Comparison of ENCODE assay signal across 25 cellular contexts in the genomic region with DNA sequence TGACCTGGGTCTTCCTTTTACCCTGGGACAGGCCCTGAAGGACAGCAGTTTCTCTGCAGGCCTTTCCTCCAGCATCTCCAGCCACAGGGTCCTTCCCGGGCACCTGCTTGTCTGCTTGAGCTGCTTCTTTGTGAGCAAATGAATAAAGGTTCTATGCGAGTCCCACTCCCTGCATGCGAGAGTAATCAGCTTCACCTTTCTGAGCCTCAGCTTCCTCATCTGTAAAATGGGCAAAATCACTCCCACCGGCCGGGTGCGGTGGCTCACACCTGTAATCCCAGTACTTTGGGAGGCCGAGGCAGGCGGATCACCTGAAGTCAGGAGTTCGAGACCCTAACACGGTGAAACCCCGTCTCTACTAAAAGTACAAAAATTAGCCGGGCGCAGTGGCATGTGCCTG. TPM values are rescaled to one million over a fixed set of nuclear protein-coding genes. Genes with fewer than 3 reads are reported as not detected.
"Had no signal": no experiment of that assay in that cellular context is flagged by ENCODE, and none has a peak within 500 bp of the region (broad histone marks: within the 10 kb centered on the region; RNA-seq: fewer than 3 reads in every experiment).

No MANE protein-coding gene starts in this region.

- DNase-seq: activated CD4-positive, alpha-beta T cell treated with anti-CD3 and anti-CD28 coated beads, Interleukin-2, amount 10 ng/mL, durations not matched to agents 7 days and 5 days; activated CD4-positive, CD25-positive, alpha-beta regulatory T cell; activated CD8-positive, alpha-beta memory T cell treated with anti-CD3 and anti-CD28 coated beads, Interleukin-2, amount 50 U/mL, for 4 hours; activated CD8-positive, alpha-beta T cell treated with anti-CD3 and anti-CD28 coated beads for 36 hours; activated gamma-delta T cell treated with Interleukin-2 at 50 U/mL for 16 hours; activated naive CD4-positive, alpha-beta T cell treated with anti-CD3 and anti-CD28 coated beads, Interleukin-2, amount 10 ng/mL, durations not matched to agents 7 days and 5 days; activated naive CD8-positive, alpha-beta T cell treated with anti-CD3 and anti-CD28 coated beads for 36 hours; activated T-cell treated with anti-CD3 and anti-CD28 coated beads, Interleukin-2, amount 50 U/mL, for 72 hours; brain microvascular endothelial cell; MM.1S; NCI-H1105; NCI-H1436; NCI-H187; NCI-H2081; NCI-H510A treated with DMSO at 0.1 percent for 48 hours; NCI-H69; NK-92 treated with Interleukin-12 subunit alpha and Interleukin-12 subunit beta, amount 100 ng/mL, for 24 hours; OCI-M1; SHP77 treated with DMSO at 0.1 percent for 48 hours had no signal

- H3K27ac Mint-ChIP-seq: activated CD4-positive, alpha-beta T cell treated with anti-CD3 and anti-CD28 coated beads, Interleukin-2, amount 10 ng/mL, durations not matched to agents 7 days and 5 days; activated CD8-positive, alpha-beta T cell treated with anti-CD3 and anti-CD28 coated beads for 36 hours; activated naive CD4-positive, alpha-beta T cell treated with anti-CD3 and anti-CD28 coated beads, Interleukin-2, amount 10 ng/mL, durations not matched to agents 7 days and 5 days; activated naive CD8-positive, alpha-beta T cell treated with anti-CD3 and anti-CD28 coated beads for 36 hours; activated T-cell treated with anti-CD3 and anti-CD28 coated beads, Interleukin-2, amount 50 U/mL, for 72 hours; activated T-helper 2 cell treated with anti-CD3 and anti-CD28 coated beads, Interferon-gamma antibody, Interleukin-2, Interleukin-4, amounts not matched to agents 10 μg/mL and 5 μg/mL and 100 μg/mL, durations not matched to agents 14 hours and 24 hours and 36 hours had no signal

- ATAC-seq: activated CD8-positive, alpha-beta T cell treated with anti-CD3 and anti-CD28 coated beads for 36 hours; activated T-cell treated with anti-CD3 and anti-CD28 coated beads, Interleukin-2, amount 50 U/mL, for 72 hours; K562; Panc1 had no signal

- H3K27me3 Mint-ChIP-seq: activated CD4-positive, alpha-beta T cell treated with anti-CD3 and anti-CD28 coated beads, Interleukin-2, amount 10 ng/mL, durations not matched to agents 7 days and 5 days had no signal

- H3K36me3 Mint-ChIP-seq: activated naive CD4-positive, alpha-beta T cell treated with anti-CD3 and anti-CD28 coated beads, Interleukin-2, amount 10 ng/mL, durations not matched to agents 7 days and 5 days; activated naive CD8-positive, alpha-beta T cell treated with anti-CD3 and anti-CD28 coated beads for 36 hours had no signal

- H3K4me3 ChIP-seq: cardiac muscle cell, K562 had no signal

- H3K27me3 ChIP-seq: cardiac muscle cell had no signal

- H3K4me3 Mint-ChIP-seq: activated CD4-positive, alpha-beta T cell treated with anti-CD3 and anti-CD28 coated beads, Interleukin-2, amount 10 ng/mL, durations not matched to agents 7 days and 5 days; activated CD8-positive, alpha-beta T cell treated with anti-CD3 and anti-CD28 coated beads for 36 hours; activated naive CD4-positive, alpha-beta T cell treated with anti-CD3 and anti-CD28 coated beads, Interleukin-2, amount 10 ng/mL, durations not matched to agents 7 days and 5 days; activated naive CD8-positive, alpha-beta T cell treated with anti-CD3 and anti-CD28 coated beads for 36 hours; activated T-cell treated with anti-CD3 and anti-CD28 coated beads, Interleukin-2, amount 50 U/mL, for 72 hours had no signal

- H3K4me1 Mint-ChIP-seq: activated CD4-positive, alpha-beta T cell treated with anti-CD3 and anti-CD28 coated beads, Interleukin-2, amount 10 ng/mL, durations not matched to agents 7 days and 5 days; activated naive CD4-positive, alpha-beta T cell treated with anti-CD3 and anti-CD28 coated beads, Interleukin-2, amount 10 ng/mL, durations not matched to agents 7 days and 5 days; activated naive CD8-positive, alpha-beta T cell treated with anti-CD3 and anti-CD28 coated beads for 36 hours had no signal

- H3K27ac ChIP-seq: brain microvascular endothelial cell, cardiac muscle cell, VCaP had no signal

- H3K9me3 Mint-ChIP-seq: activated CD4-positive, alpha-beta T cell treated with anti-CD3 and anti-CD28 coated beads, Interleukin-2, amount 10 ng/mL, durations not matched to agents 7 days and 5 days; activated CD8-positive, alpha-beta T cell treated with anti-CD3 and anti-CD28 coated beads for 36 hours; activated naive CD4-positive, alpha-beta T cell treated with anti-CD3 and anti-CD28 coated beads, Interleukin-2, amount 10 ng/mL, durations not matched to agents 7 days and 5 days; activated naive CD8-positive, alpha-beta T cell treated with anti-CD3 and anti-CD28 coated beads for 36 hours; activated T-cell treated with anti-CD3 and anti-CD28 coated beads, Interleukin-2, amount 50 U/mL, for 72 hours; activated T-helper 2 cell treated with anti-CD3 and anti-CD28 coated beads, Interferon-gamma antibody, Interleukin-2, Interleukin-4, amounts not matched to agents 10 μg/mL and 5 μg/mL and 100 μg/mL, durations not matched to agents 14 hours and 24 hours and 36 hours had no signal

- H3K36me3 ChIP-seq: brain microvascular endothelial cell, cardiac muscle cell had no signal

RNA-seq across cellular contexts. Expression of a gene that starts 41.2 kb away (rescaled TPM):
- total RNA-seq: activated CD4-positive, alpha-beta T cell treated with anti-CD3 and anti-CD28 coated beads, Interleukin-2, amount 10 ng/mL, durations not matched to agents 7 days and 5 days; activated CD8-positive, alpha-beta T cell treated with anti-CD3 and anti-CD28 coated beads for 36 hours; activated naive CD8-positive, alpha-beta T cell treated with anti-CD3 and anti-CD28 coated beads for 36 hours; activated T-cell treated with anti-CD3 and anti-CD28 coated beads, Interleukin-2, amount 50 U/mL, for 72 hours; activated T-helper 2 cell treated with anti-CD3 and anti-CD28 coated beads, Interferon-gamma antibody, Interleukin-2, Interleukin-4, amounts not matched to agents 10 μg/mL and 5 μg/mL and 100 μg/mL, durations not matched to agents 14 hours and 24 hours and 36 hours; cardiac muscle cell; K562; T-helper 2 cell treated with Interferon-gamma antibody and Interleukin-4, amounts not matched to agents 100 ng/mL and 5 ng/mL, for 36 hours had no signal
